Comparison of ENCODE assay signal across 9 cellular contexts in the genomic region with DNA sequence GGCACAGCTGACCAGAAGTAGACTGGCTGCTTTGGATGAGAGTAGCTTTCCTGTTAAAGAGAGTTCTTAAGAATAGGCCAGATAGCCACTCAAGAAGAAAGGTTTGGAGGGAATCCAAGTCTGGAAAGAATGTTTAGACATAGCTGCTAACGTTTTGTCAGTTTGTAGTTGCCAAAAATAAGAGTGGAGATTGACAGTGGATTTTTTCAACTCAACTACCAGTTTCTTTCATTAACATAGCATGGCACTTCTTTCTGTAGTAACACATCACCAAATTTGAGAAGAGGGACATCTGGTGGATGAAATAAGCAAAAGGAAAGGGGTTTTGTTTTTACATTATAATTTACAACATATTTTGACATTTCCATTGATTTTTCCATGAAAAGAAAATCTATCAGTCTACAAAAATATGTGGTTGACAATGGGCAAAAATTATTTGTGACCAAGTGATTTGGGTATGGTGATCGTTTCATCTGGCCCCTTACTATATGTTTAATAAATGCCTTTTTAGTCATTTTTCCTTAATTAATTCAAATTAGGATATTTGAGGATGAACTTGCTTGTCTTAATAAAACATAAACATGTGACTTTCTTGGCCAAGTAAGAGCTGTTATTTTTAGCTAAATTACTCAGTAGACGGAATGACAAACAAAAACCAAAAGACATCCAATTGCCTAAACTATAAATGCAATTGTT.
A peak's percentile ranks its signal among the peaks of the same experiment; 100 is the strongest.
DNase-seq lines count a peak whose midpoint lies in the region; ATAC-seq and TF ChIP-seq lines count a peak whose summit lies in the region.
"Had no signal": no experiment of that assay in that cellular context is flagged by ENCODE, and none has a peak within 500 bp of the region (broad histone marks: within the 10 kb centered on the region; RNA-seq: fewer than 3 reads in every experiment).

No MANE protein-coding gene starts in this region.

- intact Hi-C loops in lower lobe of right lung (cut with DNase I) = no loop called here

- H3K27me3 Mint-ChIP-seq in HFFc6 (ENCODE audit: insufficient read depth) = no peaks in the 10 kb centered on the region; the same call in 1 of the 2 replicates
- H3K27me3 Mint-ChIP-seq: activated CD4-positive, alpha-beta memory T cell treated with anti-CD3 and anti-CD28 coated beads, Interleukin-2, amount 10 ng/mL, durations not matched to agents 7 days and 5 days had no signal

- peaks cover 8% of the 10 kb centered on the region for H3K9me3 Mint-ChIP-seq in HFFc6
- H3K9me3 Mint-ChIP-seq: activated CD4-positive, alpha-beta memory T cell treated with anti-CD3 and anti-CD28 coated beads, Interleukin-2, amount 10 ng/mL, durations not matched to agents 7 days and 5 days had no signal

- no peak overlapping the region for H3K27ac ChIP-seq in lower lobe of right lung

- ATAC-seq in lower lobe of right lung = peak; percentile 56 to 68
- no peak for ATAC-seq in HG02840 (IDR thresholded peaks at IDR 0.05; ENCODE audit: low FRiP score, unreplicated experiment)
- no peak for ATAC-seq in GM21447 (IDR thresholded peaks at IDR 0.05; ENCODE audit: unreplicated experiment)
- ATAC-seq in HG03175 (IDR thresholded peaks at IDR 0.05; ENCODE audit: unreplicated experiment) = no peak

- H3K36me3 Mint-ChIP-seq in HFFc6 (ENCODE audit: low read depth) = no peaks in the 10 kb centered on the region

- DNase-seq in COR-L47 (lab: John Stamatoyannopoulos, UW) (peak; percentile 23), HFFc6 (no peak), astrocyte of the hippocampus (ENCODE audit: low read depth, low spot score) (peak; percentile 62), lower lobe of right lung (no peak), GM13976 (ENCODE audit: low spot score) (no peak)
- DNase-seq: activated CD4-positive, alpha-beta memory T cell treated with anti-CD3 and anti-CD28 coated beads, Interleukin-2, amount 10 ng/mL, durations not matched to agents 7 days and 5 days had no signal

- H3K4me3 Mint-ChIP-seq in HFFc6 = no peak overlapping the region
- H3K4me3 Mint-ChIP-seq: activated CD4-positive, alpha-beta memory T cell treated with anti-CD3 and anti-CD28 coated beads, Interleukin-2, amount 10 ng/mL, durations not matched to agents 7 days and 5 days had no signal

- no peaks in the 10 kb centered on the region for H3K4me1 Mint-ChIP-seq in HFFc6 (ENCODE audit: low read depth)
- H3K4me1 Mint-ChIP-seq: activated CD4-positive, alpha-beta memory T cell treated with anti-CD3 and anti-CD28 coated beads, Interleukin-2, amount 10 ng/mL, durations not matched to agents 7 days and 5 days had no signal

- peak; percentile 55; the same call in 1 of the 2 replicates for TF ChIP-seq CTCF in HFFc6 (IDR thresholded peaks at IDR 0.05)
- peak; percentile 35 for TF ChIP-seq CTCF in lower lobe of right lung (IDR thresholded peaks at IDR 0.05)
- TF ChIP-seq CTCF in GM13976 (IDR thresholded peaks at IDR 0.05; ENCODE audit: borderline replicate concordance, control extremely low read depth, extremely low read depth, insufficient read depth, missing control alignments) = no peak

- H3K36me3 ChIP-seq in lower lobe of right lung = no peaks in the 10 kb centered on the region

- in situ Hi-C loops in GM13976 (cut with MboI; ENCODE audit: low sequenced_read_pairs, unreplicated experiment) = no loop called here

- H3K27me3 ChIP-seq in lower lobe of right lung (ENCODE audit: low read depth) = no peaks in the 10 kb centered on the region

- H3K4me1 ChIP-seq in lower lobe of right lung = peaks cover 10% of the 10 kb centered on the region

- H3K9me3 ChIP-seq in lower lobe of right lung = no peaks in the 10 kb centered on the region

- H3K4me3 ChIP-seq in lower lobe of right lung = no peak overlapping the region

- H3K27ac Mint-ChIP-seq in HFFc6 = no peak overlapping the region
- H3K27ac Mint-ChIP-seq: activated CD4-positive, alpha-beta memory T cell treated with anti-CD3 and anti-CD28 coated beads, Interleukin-2, amount 10 ng/mL, durations not matched to agents 7 days and 5 days had no signal

Comparison
In these comparisons a context has a peak if more than half of its experiments do, and no peak if none do; other contexts are left out.
1. DNase-seq: peak in COR-L47 (single experiment) and astrocyte of the hippocampus (single experiment); none in HFFc6 (single experiment), lower lobe of right lung (single experiment) and GM13976 (single experiment).
2. ATAC-seq: peak in lower lobe of right lung (2 of 2); none in HG02840 (single experiment), GM21447 (single experiment) and HG03175 (single experiment).